In the genomic region with DNA sequence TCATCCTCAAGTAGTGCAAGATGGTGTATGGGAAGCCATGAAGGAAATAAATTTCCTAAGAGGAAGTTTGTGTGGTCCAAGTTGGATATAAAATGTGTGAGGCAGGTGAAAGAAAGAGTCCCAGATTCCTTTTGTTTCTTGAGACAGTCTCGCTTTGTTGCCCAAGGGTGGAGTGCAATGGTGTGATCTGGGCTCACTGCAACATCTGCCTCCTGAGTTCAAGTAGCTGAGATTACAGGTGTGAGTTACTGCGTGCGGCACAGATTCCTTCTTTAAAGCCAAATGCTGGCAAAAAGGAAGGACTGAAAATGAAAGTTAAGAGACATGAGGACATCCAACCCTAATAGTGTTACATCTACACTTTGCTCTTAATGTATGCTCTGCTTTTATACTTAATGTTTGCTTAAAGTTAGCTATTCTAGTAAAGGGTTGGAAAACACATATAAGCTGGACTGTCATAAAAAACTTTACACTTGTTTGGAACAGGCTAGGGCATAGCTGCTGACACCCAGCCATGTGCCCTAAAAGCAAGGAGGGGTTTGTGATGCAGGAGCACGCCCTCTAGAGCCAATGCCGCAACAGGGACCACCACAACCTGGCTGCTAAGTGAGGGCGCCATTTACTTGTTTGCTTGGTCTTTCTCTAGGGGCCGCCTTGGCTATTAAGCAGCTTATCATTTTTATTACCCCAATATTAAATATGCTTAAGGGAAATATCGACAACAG, we compare ENCODE assay signal across 24 cellular contexts. TPM values are rescaled to one million over a fixed set of nuclear protein-coding genes. Genes with fewer than 3 reads are reported as not detected.
DNase-seq lines count a peak whose midpoint lies in the region; ATAC-seq and TF ChIP-seq lines count a peak whose summit lies in the region.
"Had no signal": no experiment of that assay in that cellular context is flagged by ENCODE, and none has a peak within 500 bp of the region (broad histone marks: within the 10 kb centered on the region; RNA-seq: fewer than 3 reads in every experiment).

No MANE protein-coding gene starts in this region.

- H3K36me3 Mint-ChIP-seq in T-helper 2 cell treated with Interferon-gamma antibody and Interleukin-4, amounts not matched to agents 5 μg/mL and 100 μg/mL, for 36 hours (ENCODE audit: low read depth) = no peaks in the 10 kb centered on the region
- peaks cover 4% of the 10 kb centered on the region for H3K36me3 Mint-ChIP-seq in activated naive CD8-positive, alpha-beta T cell treated with anti-CD3 and anti-CD28 coated beads for 36 hours
- H3K36me3 Mint-ChIP-seq: activated naive CD8-positive, alpha-beta T cell treated with anti-CD3 and anti-CD28 coated beads, Interleukin-2, amount 10 ng/mL, durations not matched to agents 7 days and 5 days; natural killer cell had no signal

- H3K9me2 ChIP-seq in HCT116 (ENCODE audit: insufficient read depth) = no peaks in the 10 kb centered on the region

- H3K4me3 ChIP-seq in BE2C (ENCODE audit: low read depth, low read length) (no peak overlapping the region), HCT116 (replicated peaks in 1 of 2; ENCODE audit: low read depth in 1 of 2, low read length in 2 of 2) (no peak overlapping the region), WERI-Rb-1 (ENCODE audit: low read depth, low read length) (no peak overlapping the region)
- H3K4me3 ChIP-seq: esophagus squamous epithelium had no signal

- CTCF ChIA-PET in HCT116 (lab: Charles Lee) = no interaction called here

- no peaks in the 10 kb centered on the region for H3K9me3 Mint-ChIP-seq in T-helper 2 cell treated with Interferon-gamma antibody and Interleukin-4, amounts not matched to agents 5 μg/mL and 100 μg/mL, for 36 hours
- H3K9me3 Mint-ChIP-seq in activated naive CD8-positive, alpha-beta T cell treated with anti-CD3 and anti-CD28 coated beads for 36 hours = peaks cover 3% of the 10 kb centered on the region
- H3K9me3 Mint-ChIP-seq: immature natural killer cell, natural killer cell had no signal

- POLR2A ChIA-PET in HCT116 (lab: Charles Lee) = interaction anchor here (0.6 kb wide), 1 partner anchor 10 kb away, joined by 3 read pairs; no protein-coding TSS in a partner anchor

- no peaks in the 10 kb centered on the region for H4K20me1 ChIP-seq in HCT116 (ENCODE audit: insufficient read depth)

- H3K9me3 ChIP-seq in BE2C (no peaks in the 10 kb centered on the region), HCT116 (ENCODE audit: control insufficient read depth in 1 of 2, insufficient read depth in 1 of 2, low read depth in 1 of 2, low read length in 2 of 2) (no peaks in the 10 kb centered on the region), WERI-Rb-1 (ENCODE audit: severe bottlenecking) (no peaks in the 10 kb centered on the region)
- H3K9me3 ChIP-seq: esophagus squamous epithelium had no signal

- no peak for TF ChIP-seq POLR2A in HCT116 (IDR thresholded peaks at IDR 0.05; ENCODE audit: borderline replicate concordance, extremely low read depth, insufficient read depth, insufficient read length)

- H3K36me3 ChIP-seq in BE2C (no peaks in the 10 kb centered on the region), HCT116 (ENCODE audit: control insufficient read depth in 1 of 2, insufficient read depth in 2 of 2, low read length in 2 of 2) (no peaks in the 10 kb centered on the region), WERI-Rb-1 (no peaks in the 10 kb centered on the region)

- H3K27me3 Mint-ChIP-seq in T-helper 2 cell treated with Interferon-gamma antibody and Interleukin-4, amounts not matched to agents 5 μg/mL and 100 μg/mL, for 36 hours (ENCODE audit: low read depth) = peaks cover 39% of the 10 kb centered on the region
- no peaks in the 10 kb centered on the region for H3K27me3 Mint-ChIP-seq in activated naive CD8-positive, alpha-beta T cell treated with anti-CD3 and anti-CD28 coated beads for 36 hours

- BruUV-seq in HCT116 (replicated peaks; lab: Mats Ljungman, UMichigan) = no TSS peak

- RAD21 ChIA-PET in HCT116 (lab: Charles Lee; ENCODE audit: low non-redundant PET in 1 of 2, low total read pairs in 2 of 2, uncharacterized antibody in 2 of 2, unreplicated experiment in 2 of 2) = no interaction called here

- no peak overlapping the region for H3K9ac ChIP-seq in HCT116 (ENCODE audit: low read length)
- H3K9ac ChIP-seq: KMS-11, parathyroid adenoma had no signal

- H3K27ac ChIP-seq in HCT116 (ENCODE audit: low read depth, low read length) (no peak overlapping the region), WERI-Rb-1 (no peak overlapping the region)
- H3K27ac ChIP-seq: esophagus squamous epithelium, KMS-11, parathyroid adenoma had no signal

- H3K4me2 ChIP-seq in HCT116 (ENCODE audit: low read length) = no peak overlapping the region
- H3K4me2 ChIP-seq: KMS-11 had no signal

- TF ChIP-seq CTCF in BE2C (IDR thresholded peaks at IDR 0.05; ENCODE audit: low read depth, low read length) (0 out of 2 replicates have a peak, but pooled peaks have one; percentile 19), HCT116 (IDR thresholded peaks at IDR 0.05 in 2 of 3, conservative IDR thresholded peaks at IDR 0.05 in 1 of 3; ENCODE audit: borderline replicate concordance in 1 of 3, insufficient read depth in 1 of 3, low read depth in 2 of 3, low read length in 2 of 3) (peak in 1 of 3 experiments; percentile 29; a peak in 1 of 6 replicates), WERI-Rb-1 (IDR thresholded peaks at IDR 0.05; ENCODE audit: low read depth, low read length) (peak; percentile 24; the same call in 1 of the 2 replicates)

- no peak overlapping the region for H3K4me3 Mint-ChIP-seq in T-helper 2 cell treated with Interferon-gamma antibody and Interleukin-4, amounts not matched to agents 5 μg/mL and 100 μg/mL, for 36 hours
- no peak overlapping the region for H3K4me3 Mint-ChIP-seq in activated naive CD8-positive, alpha-beta T cell treated with anti-CD3 and anti-CD28 coated beads for 36 hours
- H3K4me3 Mint-ChIP-seq: activated B cell treated with CpG ODN at 0.5 μM for 24 hours; activated CD4-positive, alpha-beta memory T cell treated with anti-CD3 and anti-CD28 coated beads, Interleukin-2, amount 10 ng/mL, durations not matched to agents 7 days and 5 days; activated naive CD8-positive, alpha-beta T cell treated with anti-CD3 and anti-CD28 coated beads, Interleukin-2, amount 10 ng/mL, durations not matched to agents 7 days and 5 days; immature natural killer cell; memory B cell; natural killer cell had no signal

- DNase-seq in BE2C (no peak), HCT116 (ENCODE audit: low read depth, low spot score) (no peak), WERI-Rb-1 (no peak), islet precursor cell (peak; percentile 45)
- DNase-seq in T-helper 2 cell treated with Interferon-gamma antibody and Interleukin-4, amounts not matched to agents 5 μg/mL and 100 μg/mL, for 36 hours (ENCODE audit: low spot score) = no peak
- DNase-seq in activated naive CD8-positive, alpha-beta T cell treated with anti-CD3 and anti-CD28 coated beads for 36 hours = no peak
- DNase-seq: activated B cell treated with CpG ODN at 0.5 μM for 24 hours; activated CD4-positive, alpha-beta memory T cell treated with anti-CD3 and anti-CD28 coated beads, Interleukin-2, amount 10 ng/mL, durations not matched to agents 7 days and 5 days; activated naive CD8-positive, alpha-beta T cell treated with anti-CD3 and anti-CD28 coated beads, Interleukin-2, amount 10 ng/mL, durations not matched to agents 7 days and 5 days; esophagus squamous epithelium; glutamatergic neuron; immature natural killer cell; natural killer cell; NCI-H1417 treated with DMSO at 0.1 percent for 48 hours; NCI-H226; stimulated activated CD4-positive, alpha-beta T cell treated with anti-CD3 and anti-CD28 coated beads, Interleukin-4, amount 100 ng/mL, for 4 hours; substantia nigra had no signal

- H3K27ac Mint-ChIP-seq in T-helper 2 cell treated with Interferon-gamma antibody and Interleukin-4, amounts not matched to agents 5 μg/mL and 100 μg/mL, for 36 hours = no peak overlapping the region
- no peak overlapping the region for H3K27ac Mint-ChIP-seq in activated naive CD8-positive, alpha-beta T cell treated with anti-CD3 and anti-CD28 coated beads for 36 hours
- H3K27ac Mint-ChIP-seq: activated B cell treated with CpG ODN at 0.5 μM for 24 hours; activated CD4-positive, alpha-beta memory T cell treated with anti-CD3 and anti-CD28 coated beads, Interleukin-2, amount 10 ng/mL, durations not matched to agents 7 days and 5 days; activated naive CD8-positive, alpha-beta T cell treated with anti-CD3 and anti-CD28 coated beads, Interleukin-2, amount 10 ng/mL, durations not matched to agents 7 days and 5 days; immature natural killer cell; memory B cell; natural killer cell had no signal

- H3K27me3 ChIP-seq in BE2C (no peaks in the 10 kb centered on the region), HCT116 (ENCODE audit: insufficient read depth, low read length) (no peaks in the 10 kb centered on the region), WERI-Rb-1 (ENCODE audit: insufficient read depth, low read depth, severe bottlenecking) (no peaks in the 10 kb centered on the region)
- H3K27me3 ChIP-seq: esophagus squamous epithelium had no signal

- no peaks in the 10 kb centered on the region for H3K79me2 ChIP-seq in HCT116 (ENCODE audit: insufficient read depth, low read length)
- H3K79me2 ChIP-seq: parathyroid adenoma had no signal

- no peaks in the 10 kb centered on the region for H3K4me1 Mint-ChIP-seq in T-helper 2 cell treated with Interferon-gamma antibody and Interleukin-4, amounts not matched to agents 5 μg/mL and 100 μg/mL, for 36 hours (ENCODE audit: low read depth)
- H3K4me1 Mint-ChIP-seq in activated naive CD8-positive, alpha-beta T cell treated with anti-CD3 and anti-CD28 coated beads for 36 hours = no peaks in the 10 kb centered on the region
- H3K4me1 Mint-ChIP-seq: activated B cell treated with CpG ODN at 0.5 μM for 24 hours; activated CD4-positive, alpha-beta memory T cell treated with anti-CD3 and anti-CD28 coated beads, Interleukin-2, amount 10 ng/mL, durations not matched to agents 7 days and 5 days; activated naive CD8-positive, alpha-beta T cell treated with anti-CD3 and anti-CD28 coated beads, Interleukin-2, amount 10 ng/mL, durations not matched to agents 7 days and 5 days; memory B cell had no signal

- intact Hi-C loops in HCT116 (cut with micrococcal nuclease) = no loop called here

- 0 out of 2 replicates have a peak, but pooled peaks have one; percentile 5 for TF ChIP-seq RAD21 in HCT116 (IDR thresholded peaks at IDR 0.05; ENCODE audit: low read depth)

- H2AFZ ChIP-seq in HCT116 (ENCODE audit: low read depth, low read length, poor library complexity, severe bottlenecking) = no peak overlapping the region
- H2AFZ ChIP-seq: parathyroid adenoma had no signal

- ATAC-seq in HCT116 (no peak), HG03135 (IDR thresholded peaks at IDR 0.05; ENCODE audit: unreplicated experiment) (no peak), GM19455 (IDR thresholded peaks at IDR 0.05; ENCODE audit: unreplicated experiment) (no peak)
- ATAC-seq: natural killer cell, Right ventricle myocardium inferior had no signal

- no peaks in the 10 kb centered on the region for H3K4me1 ChIP-seq in BE2C
- no peaks in the 10 kb centered on the region for H3K4me1 ChIP-seq in HCT116 (ENCODE audit: control insufficient read depth in 1 of 2, insufficient read depth in 2 of 2, low read length in 2 of 2)
- H3K4me1 ChIP-seq: esophagus squamous epithelium, parathyroid adenoma had no signal

RNA-seq across cellular contexts. Expression of a gene that starts 34.5 kb away (rescaled TPM):
- polyA plus RNA-seq in BE2C (2012; ENCODE audit: insufficient read depth, insufficient read length, low read depth) = not detected
- total RNA-seq in HCT116 (2021; ENCODE audit: unreplicated experiment) = not detected
- not detected in 2 replicates for polyA plus RNA-seq in HCT116 (2012)
- total RNA-seq in activated naive CD8-positive, alpha-beta T cell treated with anti-CD3 and anti-CD28 coated beads for 36 hours = not detected
- total RNA-seq: activated B cell treated with CpG ODN at 0.5 μM for 24 hours; activated CD4-positive, alpha-beta memory T cell treated with anti-CD3 and anti-CD28 coated beads, Interleukin-2, amount 10 ng/mL, durations not matched to agents 7 days and 5 days; activated naive CD8-positive, alpha-beta T cell treated with anti-CD3 and anti-CD28 coated beads, Interleukin-2, amount 10 ng/mL, durations not matched to agents 7 days and 5 days; esophagus squamous epithelium; Right ventricle myocardium inferior; T-helper 1 cell treated with Interleukin-12 subunit alpha and Interleukin-12 subunit beta and Interleukin-4 antibody, amounts not matched to agents 30 ng/mL and 1 ng/mL, for 36 hours had no signal
